Comparison of ENCODE assay signal across 20 cellular contexts in genomic region chr7:158109364-158110033, GRCh38.
DNase-seq lines count a peak whose midpoint lies in the region; ATAC-seq, FAIRE-seq and TF ChIP-seq lines count a peak whose summit lies in the region.
"Had no signal": no experiment of that assay in that cellular context is flagged by ENCODE, and none has a peak within 500 bp of the region (broad histone marks: within the 10 kb centered on the region; RNA-seq: fewer than 3 reads in every experiment).

No MANE protein-coding gene starts in this region.

- intact Hi-C loops in activated naive CD4-positive, alpha-beta T cell treated with anti-CD3 and anti-CD28 coated beads for 36 hours (cut with micrococcal nuclease): no loop called here
- intact Hi-C loops in K562 (cut with micrococcal nuclease): no loop called here

- H3K9me3 ChIP-seq in K562 (replicated peaks; ENCODE audit: control insufficient read depth, insufficient read depth, low read depth, low read length): peaks cover 6% of the 10 kb centered on the region; the same call in 1 of the 2 replicates
- H3K9me3 ChIP-seq in trophoblast cell (ENCODE audit: insufficient read depth, low read depth, low read length): peaks cover 61% of the 10 kb centered on the region
- H3K9me3 ChIP-seq: esophagus squamous epithelium, right lobe of liver, testis had no signal

- H2AFZ ChIP-seq in K562 (ENCODE audit: low read depth, low read length) (no peak overlapping the region), trophoblast cell (ENCODE audit: insufficient read depth, low read length, poor library complexity) (no peak overlapping the region)

- DNase-seq in activated naive CD4-positive, alpha-beta T cell treated with anti-CD3 and anti-CD28 coated beads for 36 hours: peak; percentile 9
- DNase-seq in activated naive CD4-positive, alpha-beta T cell treated with Interleukin-2 at 50 U/mL for 16 hours: no peak
- DNase-seq in M059J (ENCODE audit: low read depth): peak; percentile 3
- peak in 1 of 4 experiments; percentile 8 for DNase-seq in K562 (ENCODE audit: extremely low read depth in 1 of 4, low spot score in 3 of 4)
- no peak for DNase-seq in trophoblast cell
- DNase-seq in NK-92 treated with Interleukin-12 subunit alpha and Interleukin-12 subunit beta, amount 100 ng/mL, for 24 hours (lab: John Stamatoyannopoulos, UW): no peak
- DNase-seq in activated T-cell treated with anti-CD3 and anti-CD28 coated beads, Interleukin-2, amount 50 U/mL, for 24 hours: no peak
- DNase-seq in dermis blood vessel endothelial cell: no peak
- DNase-seq: activated T-cell treated with anti-CD3 and anti-CD28 coated beads, Interleukin-2, amount 50 U/mL, for 72 hours; dorsolateral prefrontal cortex; esophagus squamous epithelium; kidney; PC-3; stimulated activated CD4-positive, alpha-beta T cell treated with anti-CD3 and anti-CD28 coated beads, Interleukin-2, amount 100 ng/mL, for 24 hours; testis had no signal

- H3K4me2 ChIP-seq in K562 (ENCODE audit: insufficient read depth, low read length) (no peak overlapping the region; the same call in 1 of the 2 replicates), trophoblast cell (ENCODE audit: low read length) (no peak overlapping the region)

- no peak overlapping the region for H3K23ac ChIP-seq in trophoblast cell (ENCODE audit: low read length)

- no peaks in the 10 kb centered on the region for H3K4me1 ChIP-seq in K562 (replicated peaks in 1 of 2; ENCODE audit: control insufficient read depth in 2 of 2, insufficient read depth in 2 of 2, low read length in 2 of 2)
- no peaks in the 10 kb centered on the region for H3K4me1 ChIP-seq in trophoblast cell (ENCODE audit: control insufficient read depth in 1 of 2, insufficient read depth in 2 of 2, low read length in 2 of 2)
- H3K4me1 ChIP-seq: esophagus squamous epithelium, right lobe of liver, testis had no signal

- BruUV-seq in K562 (replicated peaks; lab: Mats Ljungman, UMichigan): no TSS peak

- no peaks in the 10 kb centered on the region for H3K79me1 ChIP-seq in trophoblast cell (ENCODE audit: low read length)

- POLR2A ChIA-PET in K562 (lab: Yijun Ruan, JAX): no interaction called here

- H4K8ac ChIP-seq in trophoblast cell (ENCODE audit: low read depth, low read length): no peak overlapping the region

- H3K14ac ChIP-seq in trophoblast cell (ENCODE audit: low read length): no peak overlapping the region

- no peak for TF ChIP-seq POLR2A in K562 (conservative IDR thresholded peaks at IDR 0.05)

- ATAC-seq in K562: no peak
- ATAC-seq: PC-3, right lobe of liver had no signal

- H4K20me1 ChIP-seq in K562 (replicated peaks; ENCODE audit: control insufficient read depth, insufficient read depth, low read length): no peaks in the 10 kb centered on the region

- no peak overlapping the region for H2BK5ac ChIP-seq in trophoblast cell (ENCODE audit: low read depth, low read length, poor library complexity)

- TF ChIP-seq RAD21 in K562 (CRISPR knock-in tag; conservative IDR thresholded peaks at IDR 0.05 in 1 of 2, IDR thresholded peaks at IDR 0.05 in 1 of 2): no peak

- H2BK12ac ChIP-seq in trophoblast cell (ENCODE audit: low read length): no peak overlapping the region

- H3K9me1 ChIP-seq in K562 (ENCODE audit: control insufficient read depth, insufficient read depth, low read length): no peaks in the 10 kb centered on the region

- H3K9ac ChIP-seq in K562 (ENCODE audit: insufficient read depth in 1 of 2, low read depth in 2 of 2, low read length in 2 of 2) (no peak overlapping the region), trophoblast cell (ENCODE audit: low read length) (no peak overlapping the region)

- no peaks in the 10 kb centered on the region for H3K36me3 ChIP-seq in K562 (ENCODE audit: control insufficient read depth, insufficient read depth, low read length)
- no peaks in the 10 kb centered on the region for H3K36me3 ChIP-seq in trophoblast cell (ENCODE audit: control insufficient read depth in 1 of 2, insufficient read depth in 2 of 2, low read length in 2 of 2)
- H3K36me3 ChIP-seq: esophagus squamous epithelium, right lobe of liver had no signal

- H2BK120ac ChIP-seq in trophoblast cell (ENCODE audit: insufficient read depth, low read length, poor library complexity): no peak overlapping the region

- no peaks in the 10 kb centered on the region for H3K36me3 Mint-ChIP-seq in activated naive CD4-positive, alpha-beta T cell treated with anti-CD3 and anti-CD28 coated beads for 36 hours (ENCODE audit: low read depth)
- no peaks in the 10 kb centered on the region for H3K36me3 Mint-ChIP-seq in activated T-cell treated with anti-CD3 and anti-CD28 coated beads, Interleukin-2, amount 50 U/mL, for 24 hours (ENCODE audit: low read depth)

- 1% methylated on average over 12 of the region's 12 CpGs for WGBS in K562 (ENCODE audit: insufficient coverage, low coverage, missing lambda C conversion rate)
- no CpG with 5 or more reads among the region's 12 CpGs for WGBS in trophoblast cell (ENCODE audit: extremely low coverage, insufficient coverage, insufficient read length)

- in situ Hi-C loops in K562 (cut with MboI): no loop called here

- no peak for TF ChIP-seq EP300 in K562 (IDR thresholded peaks at IDR 0.05; ENCODE audit: low read length)

- H4K12ac ChIP-seq in trophoblast cell (ENCODE audit: low read depth, low read length): no peak overlapping the region

- H3K27ac ChIP-seq in K562 (ENCODE audit: extremely low read depth, low read depth, low read length) (no peak overlapping the region), trophoblast cell (ENCODE audit: low read depth, low read length) (no peak overlapping the region)
- H3K27ac ChIP-seq: dorsolateral prefrontal cortex, esophagus squamous epithelium, right lobe of liver, testis had no signal

- no peak overlapping the region for H3K4me3 Mint-ChIP-seq in activated naive CD4-positive, alpha-beta T cell treated with anti-CD3 and anti-CD28 coated beads for 36 hours
- no peak overlapping the region for H3K4me3 Mint-ChIP-seq in activated T-cell treated with anti-CD3 and anti-CD28 coated beads, Interleukin-2, amount 50 U/mL, for 24 hours
- H3K4me3 Mint-ChIP-seq: activated T-cell treated with anti-CD3 and anti-CD28 coated beads, Interleukin-2, amount 50 U/mL, for 72 hours; IgD-negative memory B cell; mesothelial cell of epicardium had no signal

- no peak for FAIRE-seq in K562 (lab: Jason Lieb, UNC)
- FAIRE-seq: G401.6, kidney, TTC549 had no signal

- CTCF ChIA-PET in activated naive CD4-positive, alpha-beta T cell treated with anti-CD3 and anti-CD28 coated beads for 36 hours (lab: Charles Lee): no interaction called here
- CTCF ChIA-PET in K562 (lab: Yijun Ruan, JAX; ENCODE audit: low intra/inter-chr PET ratio): no interaction called here

- no peak overlapping the region for H4K91ac ChIP-seq in trophoblast cell (ENCODE audit: low read depth, low read length)

- no peak overlapping the region for H2AK5ac ChIP-seq in trophoblast cell (ENCODE audit: low read length)

- H3K79me2 ChIP-seq in K562 (ENCODE audit: control insufficient read depth, insufficient read depth, low read length) (no peaks in the 10 kb centered on the region), trophoblast cell (ENCODE audit: control insufficient read depth, insufficient read depth, low read length, poor library complexity) (no peaks in the 10 kb centered on the region)

- H3K27ac Mint-ChIP-seq in activated naive CD4-positive, alpha-beta T cell treated with anti-CD3 and anti-CD28 coated beads for 36 hours: no peak overlapping the region
- no peak overlapping the region for H3K27ac Mint-ChIP-seq in activated T-cell treated with anti-CD3 and anti-CD28 coated beads, Interleukin-2, amount 50 U/mL, for 24 hours
- H3K27ac Mint-ChIP-seq: activated T-cell treated with anti-CD3 and anti-CD28 coated beads, Interleukin-2, amount 50 U/mL, for 72 hours; mesothelial cell of epicardium had no signal

- no peaks in the 10 kb centered on the region for H3K9me3 Mint-ChIP-seq in activated naive CD4-positive, alpha-beta T cell treated with anti-CD3 and anti-CD28 coated beads for 36 hours
- H3K9me3 Mint-ChIP-seq in activated T-cell treated with anti-CD3 and anti-CD28 coated beads, Interleukin-2, amount 50 U/mL, for 24 hours: peaks cover 18% of the 10 kb centered on the region

- H3K27me3 ChIP-seq in K562 (ENCODE audit: control insufficient read depth in 2 of 2, insufficient read depth in 2 of 2, low read length in 2 of 2) (no peaks in the 10 kb centered on the region; a peak in 1 of 5 replicates), trophoblast cell (ENCODE audit: insufficient read depth, low read length) (no peaks in the 10 kb centered on the region)
- H3K27me3 ChIP-seq: dorsolateral prefrontal cortex, right lobe of liver, testis had no signal

- H3K18ac ChIP-seq in trophoblast cell (ENCODE audit: low read length): no peak overlapping the region

- peaks cover 4% of the 10 kb centered on the region for H3K27me3 Mint-ChIP-seq in activated naive CD4-positive, alpha-beta T cell treated with anti-CD3 and anti-CD28 coated beads for 36 hours (ENCODE audit: low read depth)
- H3K27me3 Mint-ChIP-seq in activated T-cell treated with anti-CD3 and anti-CD28 coated beads, Interleukin-2, amount 50 U/mL, for 24 hours: peaks cover 8% of the 10 kb centered on the region

- H3K4me1 Mint-ChIP-seq in activated naive CD4-positive, alpha-beta T cell treated with anti-CD3 and anti-CD28 coated beads for 36 hours (ENCODE audit: low read depth): no peaks in the 10 kb centered on the region
- H3K4me1 Mint-ChIP-seq in activated T-cell treated with anti-CD3 and anti-CD28 coated beads, Interleukin-2, amount 50 U/mL, for 24 hours (ENCODE audit: low read depth): no peaks in the 10 kb centered on the region
- H3K4me1 Mint-ChIP-seq: mesothelial cell of epicardium had no signal

- no peak overlapping the region for H3K4ac ChIP-seq in trophoblast cell (ENCODE audit: low read depth, low read length)

- H3K4me3 ChIP-seq in K562 (no peak overlapping the region), trophoblast cell (ENCODE audit: low read depth, low read length) (peak overlapping the region; percentile 15)
- H3K4me3 ChIP-seq: dorsolateral prefrontal cortex, esophagus squamous epithelium, right lobe of liver, testis had no signal

- no peak for TF ChIP-seq CTCF in K562 (IDR thresholded peaks at IDR 0.05 in 2 of 3, conservative IDR thresholded peaks at IDR 0.05 in 1 of 3; ENCODE audit: insufficient read depth in 2 of 3, low read depth in 1 of 3, low read length in 3 of 3)

TF ChIP-seq in K562, 482 proteins besides CTCF, POLR2A, EP300 and RAD21 (continues in another document):
- no peak for TF ChIP-seq LCOR (CRISPR knock-in tag; IDR thresholded peaks at IDR 0.05)
- no peak for TF ChIP-seq SAFB2 (IDR thresholded peaks at IDR 0.05; ENCODE audit: borderline replicate concordance, low read depth, low read length, severe bottlenecking)
- no peak for TF ChIP-seq ZBTB8A (IDR thresholded peaks at IDR 0.05; ENCODE audit: partially characterized antibody)
- TF ChIP-seq JUND (IDR thresholded peaks at IDR 0.05; ENCODE audit: borderline replicate concordance, low read depth, low read length): peak; percentile 32
- TF ChIP-seq JUND (tag; IDR thresholded peaks at IDR 0.05; ENCODE audit: borderline replicate concordance, low read depth, low read length): peak; percentile 96
- TF ChIP-seq MYNN (IDR thresholded peaks at IDR 0.05): no peak
- TF ChIP-seq MYNN (CRISPR knock-in tag; IDR thresholded peaks at IDR 0.05): no peak
- TF ChIP-seq ZNF224 (CRISPR knock-in tag; IDR thresholded peaks at IDR 0.05): peak; percentile 44; the same call in 1 of the 2 replicates
- peak; percentile 96 for TF ChIP-seq ATF7 (IDR thresholded peaks at IDR 0.05)

Comparison
In these comparisons a context has a peak if more than half of its experiments do, and no peak if none do; other contexts are left out.
1. DNase-seq: peak in activated naive CD4-positive, alpha-beta T cell treated with anti-CD3 and anti-CD28 coated beads for 36 hours (single experiment) and M059J (single experiment); none in activated naive CD4-positive, alpha-beta T cell treated with Interleukin-2 at 50 U/mL for 16 hours (single experiment), trophoblast cell (0 of 2), NK-92 treated with Interleukin-12 subunit alpha and Interleukin-12 subunit beta, amount 100 ng/mL, for 24 hours (single experiment), activated T-cell treated with anti-CD3 and anti-CD28 coated beads, Interleukin-2, amount 50 U/mL, for 24 hours (single experiment) and dermis blood vessel endothelial cell (single experiment).